Comparison of ENCODE assay signal across 34 cellular contexts in genomic region chrX:2903366-2903765, GRCh38. TPM values are rescaled to one million over a fixed set of nuclear protein-coding genes. Genes with fewer than 3 reads are reported as not detected.
DNase-seq lines count a peak whose midpoint lies in the region; ATAC-seq and TF ChIP-seq lines count a peak whose summit lies in the region.
"Had no signal": no experiment of that assay in that cellular context is flagged by ENCODE, and none has a peak within 500 bp of the region (broad histone marks: within the 10 kb centered on the region; RNA-seq: fewer than 3 reads in every experiment).

No MANE protein-coding gene starts in this region.

- H3K9me2 ChIP-seq in SK-N-SH, result no peaks in the 10 kb centered on the region
- H3K9me2 ChIP-seq in OCI-LY7 (ENCODE audit: insufficient read depth, low read length), result no peaks in the 10 kb centered on the region

- H3K27me3 ChIP-seq in SK-N-SH (ENCODE audit: insufficient read depth) (no peaks in the 10 kb centered on the region), smooth muscle cell (ENCODE audit: low read depth) (no peaks in the 10 kb centered on the region)
- H3K27me3 ChIP-seq: gastroesophageal sphincter, hepatocyte, ovary, testis had no signal

- intact Hi-C loops in OCI-LY7 (cut with micrococcal nuclease; ENCODE audit: unreplicated experiment), result no loop called here

- POLR2A ChIA-PET in SK-N-SH (lab: Yijun Ruan, JAX) (no interaction called here), OCI-LY7 (lab: Charles Lee) (no interaction called here)

- H3K4me3 Mint-ChIP-seq in chondrocyte (ENCODE audit: unreplicated experiment), result no peak overlapping the region
- H3K4me3 Mint-ChIP-seq: activated CD4-positive, alpha-beta memory T cell treated with anti-CD3 and anti-CD28 coated beads for 36 hours; activated naive CD8-positive, alpha-beta T cell treated with anti-CD3 and anti-CD28 coated beads, Interleukin-2, amount 50 U/mL, for 24 hours; activated T-cell treated with anti-CD3 and anti-CD28 coated beads, Interleukin-2, amount 50 U/mL, for 72 hours; central memory CD8-positive, alpha-beta T cell; memory B cell; nephron progenitor cell had no signal

- H3K9me3 Mint-ChIP-seq in chondrocyte (ENCODE audit: low read depth), result peaks cover 11% of the 10 kb centered on the region

- H3K36me3 Mint-ChIP-seq in chondrocyte (ENCODE audit: low read depth), result peaks cover 18% of the 10 kb centered on the region
- H3K36me3 Mint-ChIP-seq: activated CD4-positive, alpha-beta memory T cell treated with anti-CD3 and anti-CD28 coated beads for 36 hours had no signal

- no peak for TF ChIP-seq POLR2A in erythroblast (IDR thresholded peaks at IDR 0.05; ENCODE audit: low read length)

- peak; percentile 20; the same call in 1 of the 2 replicates for TF ChIP-seq CTCF in SK-N-SH (IDR thresholded peaks at IDR 0.05)
- TF ChIP-seq CTCF in OCI-LY7 (conservative IDR thresholded peaks at IDR 0.05; ENCODE audit: low read length), result 0 out of 2 replicates have a peak, but pooled peaks have one; percentile 19
- peak; percentile 36 for TF ChIP-seq CTCF in chondrocyte (IDR thresholded peaks at IDR 0.05)
- TF ChIP-seq CTCF in smooth muscle cell (IDR thresholded peaks at IDR 0.05; ENCODE audit: borderline replicate concordance, insufficient read depth, poor library complexity, severe bottlenecking), result peak; percentile 21

- DNase-seq in SK-N-SH (no peak), OCI-LY7 (ENCODE audit: low spot score) (no peak), chondrocyte (ENCODE audit: low spot score) (no peak), smooth muscle cell (lab: John Stamatoyannopoulos, UW; ENCODE audit: unreplicated experiment) (no peak), erythroblast (lab: John Stamatoyannopoulos, UW) (no peak)
- DNase-seq: 8988T; activated CD4-positive, alpha-beta memory T cell treated with anti-CD3 and anti-CD28 coated beads for 36 hours; activated CD4-positive, alpha-beta T cell treated with anti-CD3 and anti-CD28 coated beads for 1 hour; activated naive CD4-positive, alpha-beta T cell; activated naive CD8-positive, alpha-beta T cell treated with anti-CD3 and anti-CD28 coated beads, Interleukin-2, amount 50 U/mL, for 24 hours; activated T-cell treated with anti-CD3 and anti-CD28 coated beads, Interleukin-2, amount 50 U/mL, for 72 hours; Caco-2; DMS79; dorsolateral prefrontal cortex; GF-D8; Kasumi-1; MV-4-11; NCI-H146; NCI-H446 treated with DMSO at 0.1 percent for 48 hours; nephron progenitor cell; ovary; PC-9; stimulated activated CD4-positive, alpha-beta T cell treated with anti-CD3 and anti-CD28 coated beads, Interleukin-1b, Interleukin-23, amount 100 ng/mL, for 48 hours; stimulated activated naive CD8-positive, alpha-beta T cell treated with anti-CD3 and anti-CD28 coated beads, Interleukin-15, Interleukin-2, amounts not matched to agents 100 U/mL and 50 U/mL, for 24 hours; testis had no signal

- H4K20me1 ChIP-seq in SK-N-SH (ENCODE audit: insufficient read depth) (no peaks in the 10 kb centered on the region), OCI-LY7 (ENCODE audit: insufficient read depth, low read length) (no peaks in the 10 kb centered on the region), smooth muscle cell (ENCODE audit: low read depth) (no peaks in the 10 kb centered on the region)

- no peak overlapping the region for H3K9ac ChIP-seq in SK-N-SH
- no peak overlapping the region for H3K9ac ChIP-seq in smooth muscle cell (ENCODE audit: low read depth)

- TF ChIP-seq EP300 in SK-N-SH (IDR thresholded peaks at IDR 0.05; ENCODE audit: borderline replicate concordance in 1 of 2, low read depth in 1 of 2, low read length in 1 of 2), result no peak

- H3K4me1 Mint-ChIP-seq in chondrocyte (ENCODE audit: low read depth), result peaks cover 3% of the 10 kb centered on the region

- H3K27ac ChIP-seq in SK-N-SH (ENCODE audit: low read depth in 2 of 2, low read length in 1 of 2) (no peak overlapping the region), OCI-LY7 (ENCODE audit: low read depth, low read length, poor library complexity, severe bottlenecking) (no peak overlapping the region), smooth muscle cell (ENCODE audit: low read depth) (no peak overlapping the region)
- H3K27ac ChIP-seq: dorsolateral prefrontal cortex, gastroesophageal sphincter, hepatocyte, ovary, PC-9, skin epidermis, testis had no signal

- H3K79me2 ChIP-seq in SK-N-SH (ENCODE audit: insufficient read depth) (no peaks in the 10 kb centered on the region), OCI-LY7 (ENCODE audit: insufficient read depth, low read depth, low read length) (no peaks in the 10 kb centered on the region), smooth muscle cell (ENCODE audit: low read depth) (no peaks in the 10 kb centered on the region)

- H3K27me3 Mint-ChIP-seq in chondrocyte (ENCODE audit: low read depth), result no peaks in the 10 kb centered on the region
- H3K27me3 Mint-ChIP-seq: activated naive CD8-positive, alpha-beta T cell treated with anti-CD3 and anti-CD28 coated beads, Interleukin-2, amount 50 U/mL, for 24 hours; central memory CD8-positive, alpha-beta T cell had no signal

- H3K4me2 ChIP-seq in SK-N-SH, result no peak overlapping the region
- no peak overlapping the region for H3K4me2 ChIP-seq in OCI-LY7 (ENCODE audit: low read length)
- no peak overlapping the region for H3K4me2 ChIP-seq in smooth muscle cell
- H3K4me2 ChIP-seq: hepatocyte, PC-9 had no signal

- no peak overlapping the region for H2AFZ ChIP-seq in SK-N-SH (ENCODE audit: low read depth)
- H2AFZ ChIP-seq in OCI-LY7 (ENCODE audit: low read length), result no peak overlapping the region
- H2AFZ ChIP-seq in smooth muscle cell (ENCODE audit: low read depth), result no peak overlapping the region
- H2AFZ ChIP-seq: hepatocyte, PC-9 had no signal

- H3K4me1 ChIP-seq in SK-N-SH (ENCODE audit: control insufficient read depth in 1 of 2, insufficient read depth in 2 of 2, low read depth in 1 of 2, low read length in 1 of 2) (no peaks in the 10 kb centered on the region; a peak in 1 of 4 replicates), OCI-LY7 (ENCODE audit: insufficient read depth, low read length, poor library complexity, severe bottlenecking) (no peaks in the 10 kb centered on the region), smooth muscle cell (ENCODE audit: low read depth) (peaks cover 7% of the 10 kb centered on the region)
- H3K4me1 ChIP-seq: gastroesophageal sphincter, testis had no signal

- no peaks in the 10 kb centered on the region for H3F3A ChIP-seq in SK-N-SH (replicated peaks; ENCODE audit: insufficient read depth)
- H3F3A ChIP-seq in smooth muscle cell (ENCODE audit: low read depth), result peaks cover 13% of the 10 kb centered on the region

- H3K9me3 ChIP-seq in SK-N-SH, result 0 out of 2 replicates have a peak, but pooled peaks cover 4% of the 10 kb centered on the region
- H3K9me3 ChIP-seq in OCI-LY7 (ENCODE audit: low read length), result no peaks in the 10 kb centered on the region
- no peaks in the 10 kb centered on the region for H3K9me3 ChIP-seq in smooth muscle cell (replicated peaks; ENCODE audit: low read depth)
- H3K9me3 ChIP-seq: Caco-2, ovary, testis had no signal

- H3K4me3 ChIP-seq in SK-N-SH (ENCODE audit: low read depth in 2 of 2, low read length in 1 of 2) (no peak overlapping the region), OCI-LY7 (ENCODE audit: low read depth, low read length, poor library complexity, severe bottlenecking) (no peak overlapping the region), smooth muscle cell (no peak overlapping the region)
- H3K4me3 ChIP-seq: dorsolateral prefrontal cortex, gastroesophageal sphincter, hepatocyte, ovary, PC-9, skin epidermis, testis had no signal

- no peak for TF ChIP-seq RAD21 in SK-N-SH (IDR thresholded peaks at IDR 0.05; ENCODE audit: low read length)

- WGBS in SK-N-SH (ENCODE audit: low lambda C conversion rate), result 84% methylated on average over 2 of the region's 2 CpGs
- WGBS in smooth muscle cell (ENCODE audit: low lambda C conversion rate), result 97% methylated on average over 2 of the region's 2 CpGs

- no TSS peak for BruUV-seq in OCI-LY7 (replicated peaks; lab: Mats Ljungman, UMichigan)

- ATAC-seq in SK-N-SH treated with all-trans-retinoic acid at 6 μM for 48 hours (no peak), GM19455 (IDR thresholded peaks at IDR 0.05; ENCODE audit: unreplicated experiment) (no peak), GM18519 (IDR thresholded peaks at IDR 0.05; ENCODE audit: low FRiP score, unreplicated experiment) (no peak)
- ATAC-seq: activated naive CD8-positive, alpha-beta T cell treated with anti-CD3 and anti-CD28 coated beads, Interleukin-2, amount 50 U/mL, for 24 hours; activated T-cell treated with anti-CD3 and anti-CD28 coated beads, Interleukin-2, amount 50 U/mL, for 72 hours; gastroesophageal sphincter; Right ventricle myocardium inferior; stimulated activated naive CD8-positive, alpha-beta T cell treated with anti-CD3 and anti-CD28 coated beads, Interleukin-15, Interleukin-2, amounts not matched to agents 100 U/mL and 50 U/mL, for 24 hours had no signal

- CTCF ChIA-PET in SK-N-SH (lab: Yijun Ruan, JAX) (interaction anchor here (1.2 to 1.4 kb wide), 2 partner anchors 10 to 26 kb away, joined by 3 read pairs; partner anchors contain the start of gene ARSD), OCI-LY7 (lab: Charles Lee; ENCODE audit: unreplicated experiment) (no interaction called here)

- H3K36me3 ChIP-seq in SK-N-SH (replicated peaks in 1 of 2; ENCODE audit: control insufficient read depth in 1 of 2, insufficient read depth in 2 of 2, low read length in 1 of 2) (peaks cover 3 to 4% of the 10 kb centered on the region in 2 experiments), OCI-LY7 (ENCODE audit: insufficient read depth, low read length) (no peaks in the 10 kb centered on the region), smooth muscle cell (ENCODE audit: low read depth) (no peaks in the 10 kb centered on the region)
- H3K36me3 ChIP-seq: ovary had no signal

- no peak overlapping the region for H3K27ac Mint-ChIP-seq in chondrocyte (ENCODE audit: unreplicated experiment)
- H3K27ac Mint-ChIP-seq: activated CD4-positive, alpha-beta memory T cell treated with anti-CD3 and anti-CD28 coated beads for 36 hours; activated naive CD8-positive, alpha-beta T cell treated with anti-CD3 and anti-CD28 coated beads, Interleukin-2, amount 50 U/mL, for 24 hours; activated T-cell treated with anti-CD3 and anti-CD28 coated beads, Interleukin-2, amount 50 U/mL, for 72 hours; memory B cell; nephron progenitor cell had no signal

TF ChIP-seq in SK-N-SH, 30 proteins besides CTCF, POLR2A, EP300 and RAD21 (continues in another document):
- no peak for TF ChIP-seq RCOR1 (IDR thresholded peaks at IDR 0.05; ENCODE audit: low read length)

TF ChIP-seq in SK-N-SH treated with all-trans-retinoic acid at 6 μM for 48 hours, 23 proteins besides CTCF, POLR2A, EP300 and RAD21 (continues in another document):
- TF ChIP-seq ESRRG (CRISPR knock-in tag; IDR thresholded peaks at IDR 0.05), result no peak
- no peak for TF ChIP-seq OSR1 (CRISPR knock-in tag; IDR thresholded peaks at IDR 0.05)

RNA-seq across cellular contexts. Expression of gene ARSD, which starts 25.8 kb away (rescaled TPM):
- polyA plus RNA-seq in SK-N-SH (2012; rRNA removed) (19.8 and 20.0 TPM in 2 replicates), smooth muscle cell (21.1 and 25.6 TPM in 2 replicates)
- 14.9 and 15.9 TPM in 2 replicates for polyA plus RNA-seq in SK-N-SH (2012; cell fraction: cytosol; rRNA removed)
- 23.4 and 30.9 TPM in 2 replicates for polyA plus RNA-seq in SK-N-SH (2012; cell fraction: nucleus; rRNA removed)
- not detected in 2 replicates for total RNA-seq in OCI-LY7 (2014; rRNA removed; shearing (Covaris generic))
- total RNA-seq in OCI-LY7 (2022) (not detected in 2 replicates), chondrocyte (27.4 to 36.4 TPM (median 35.3 TPM) in 3 replicates), smooth muscle cell (17.1 and 30.7 TPM in 2 replicates)

Comparison
In these comparisons a context has a peak if more than half of its experiments do, and no peak if none do; other contexts are left out.
1. RNA of gene ARSD, which starts 25.8 kb away (total RNA-seq): 27.4 to 36.4 TPM in chondrocyte and 17.1 to 30.7 TPM in smooth muscle cell; not detected in OCI-LY7; every median in the first group is over 10 times any median in the second.
2. Peak in every context shown above with its lines, with median percentiles within 50 percentile points of each other: CTCF ChIP-seq.